17 cellular contexts compared by ENCODE assay signal in genomic region chr16:81042821-81043220, GRCh38. TPM values are rescaled to one million over a fixed set of nuclear protein-coding genes. Genes with fewer than 3 reads are reported as not detected.
A peak's percentile ranks its signal among the peaks of the same experiment; 100 is the strongest.
DNase-seq lines count a peak whose midpoint lies in the region; ATAC-seq, FAIRE-seq and TF ChIP-seq lines count a peak whose summit lies in the region.
"Had no signal": no experiment of that assay in that cellular context is flagged by ENCODE, and none has a peak within 500 bp of the region (broad histone marks: within the 10 kb centered on the region; RNA-seq: fewer than 3 reads in every experiment).

No MANE protein-coding gene starts in this region.

- BruUV-seq in HepG2 (replicated peaks; lab: Mats Ljungman, UMichigan) = no TSS peak

- TF ChIP-seq CTCF in HepG2 (CRISPR knock-in tag; IDR thresholded peaks at IDR 0.05) (no peak), right lobe of liver (IDR thresholded peaks at IDR 0.05) (no peak)

- H3K27ac ChIP-seq in HepG2 (ENCODE audit: extremely low read length, insufficient read depth, low read length) (no peak overlapping the region), right lobe of liver (no peak overlapping the region)
- H3K27ac ChIP-seq: 22Rv1, A549, C4-2B had no signal

- WGBS in HepG2 (ENCODE audit: low lambda C conversion rate) = 95% methylated on average over 2 of the region's 2 CpGs
- 90% methylated on average over 2 of the region's 2 CpGs for WGBS in right lobe of liver (ENCODE audit: insufficient coverage, low coverage, low lambda C conversion rate, missing lambda C conversion rate)

- peaks cover 16% of the 10 kb centered on the region for H3K4me1 Mint-ChIP-seq in activated CD4-positive, alpha-beta T cell treated with anti-CD3 and anti-CD28 coated beads for 36 hours
- peaks cover 6% of the 10 kb centered on the region for H3K4me1 Mint-ChIP-seq in stimulated activated effector memory CD8-positive, alpha-beta T cell treated with anti-CD3 and anti-CD28 coated beads, Interleukin-12 subunit alpha, Interleukin-12 subunit beta, amount 100 ng/mL, for 72 hours
- H3K4me1 Mint-ChIP-seq: GM23338 had no signal

- no peak for FAIRE-seq in HepG2 (lab: Jason Lieb, UNC)
- FAIRE-seq: A549, D721Med, H54 had no signal

- intact Hi-C loops in activated CD4-positive, alpha-beta T cell treated with anti-CD3 and anti-CD28 coated beads for 36 hours (cut with DNase I, micrococcal nuclease) = no loop called here
- intact Hi-C loops in HepG2 (cut with micrococcal nuclease; ENCODE audit: unreplicated experiment) (no loop called here), right lobe of liver (cut with DNase I) (no loop called here)

- H2AFZ ChIP-seq in HepG2 (ENCODE audit: low read length) = no peak overlapping the region
- H2AFZ ChIP-seq: GM23338 had no signal

- H3K79me2 ChIP-seq in HepG2 (ENCODE audit: insufficient read depth, low read length) = peaks cover 16% of the 10 kb centered on the region

- POLR2A ChIA-PET in activated CD4-positive, alpha-beta T cell treated with anti-CD3 and anti-CD28 coated beads for 36 hours (lab: Charles Lee) = no interaction called here
- POLR2A ChIA-PET in HepG2 (lab: Yijun Ruan, JAX) = no interaction called here

- TF ChIP-seq EP300 in HepG2 (IDR thresholded peaks at IDR 0.05; ENCODE audit: low read depth in 2 of 2, low read length in 2 of 2) (no peak), HepG2 (CRISPR knock-in tag; IDR thresholded peaks at IDR 0.05; ENCODE audit: borderline replicate concordance) (no peak)

- TF ChIP-seq POLR2A in HepG2 (IDR thresholded peaks at IDR 0.05; ENCODE audit: insufficient read depth in 1 of 2, low read depth in 2 of 2, low read length in 2 of 2) (no peak), right lobe of liver (IDR thresholded peaks at IDR 0.05) (no peak)

- H3K9me3 Mint-ChIP-seq in activated CD4-positive, alpha-beta T cell treated with anti-CD3 and anti-CD28 coated beads for 36 hours (ENCODE audit: low read depth) = no peaks in the 10 kb centered on the region
- H3K9me3 Mint-ChIP-seq in stimulated activated effector memory CD8-positive, alpha-beta T cell treated with anti-CD3 and anti-CD28 coated beads, Interleukin-12 subunit alpha, Interleukin-12 subunit beta, amount 100 ng/mL, for 72 hours = no peaks in the 10 kb centered on the region
- H3K9me3 Mint-ChIP-seq: CD4-positive, alpha-beta T cell; GM23338 had no signal

- DNase-seq in activated CD4-positive, alpha-beta T cell treated with anti-CD3 and anti-CD28 coated beads for 36 hours = no peak
- no peak for DNase-seq in activated CD4-positive, alpha-beta T cell treated with anti-CD3 and anti-CD28 coated beads for 1 hour
- DNase-seq in HepG2 (ENCODE audit: low spot score) (peak; percentile 16), right lobe of liver (no peak), EL (no peak)
- no peak for DNase-seq in stimulated activated effector memory CD8-positive, alpha-beta T cell treated with anti-CD3 and anti-CD28 coated beads, Interleukin-12 subunit alpha, Interleukin-12 subunit beta, amount 100 ng/mL, for 72 hours (ENCODE audit: low spot score in 2 of 2)
- DNase-seq: AML-193; Caco-2; CD4-positive, alpha-beta T cell; GDM1; HCEC 1CT had no signal

- H3K4me1 ChIP-seq in HepG2 (ENCODE audit: insufficient read depth, low read length) (peaks cover 21% of the 10 kb centered on the region), right lobe of liver (no peaks in the 10 kb centered on the region)
- H3K4me1 ChIP-seq: A549, Caco-2 had no signal

- H3K9ac ChIP-seq in HepG2 (ENCODE audit: insufficient read depth, low read depth, low read length) = no peak overlapping the region

- no peaks in the 10 kb centered on the region for H3K27me3 Mint-ChIP-seq in activated CD4-positive, alpha-beta T cell treated with anti-CD3 and anti-CD28 coated beads for 36 hours
- H3K27me3 Mint-ChIP-seq: CD4-positive, alpha-beta T cell had no signal

- in situ Hi-C loops in HepG2 (cut with HindIII; ENCODE audit: extremely low pct_ligation_motif_present, low pct_unique_long_range_greater_than_20kb) = loop anchor here (25.0 kb wide), 1 partner anchor 694 kb away; no protein-coding TSS in a partner anchor

- no peaks in the 10 kb centered on the region for H3K27me3 ChIP-seq in HepG2 (ENCODE audit: control insufficient read depth in 1 of 2, insufficient read depth in 2 of 2, low read length in 2 of 2)
- no peaks in the 10 kb centered on the region for H3K27me3 ChIP-seq in right lobe of liver

- no peak for ATAC-seq in activated CD4-positive, alpha-beta T cell treated with anti-CD3 and anti-CD28 coated beads for 36 hours
- ATAC-seq in HepG2 (no peak), right lobe of liver (no peak)
- ATAC-seq in stimulated activated effector memory CD8-positive, alpha-beta T cell treated with anti-CD3 and anti-CD28 coated beads, Interleukin-12 subunit alpha, Interleukin-12 subunit beta, amount 100 ng/mL, for 72 hours = no peak
- ATAC-seq: A549, GM23338 had no signal

- CTCF ChIA-PET in activated CD4-positive, alpha-beta T cell treated with anti-CD3 and anti-CD28 coated beads for 36 hours (lab: Charles Lee) = interaction anchor here (0.7 kb wide), 1 partner anchor 67 kb away, joined by 3 read pairs; no protein-coding TSS in a partner anchor
- CTCF ChIA-PET in HepG2 (lab: Yijun Ruan, JAX; ENCODE audit: low intra/inter-chr PET ratio, low total read pairs) = no interaction called here

- TF ChIP-seq RAD21 in HepG2 (CRISPR knock-in tag; IDR thresholded peaks at IDR 0.05) = no peak

- no peak overlapping the region for H3K4me3 Mint-ChIP-seq in activated CD4-positive, alpha-beta T cell treated with anti-CD3 and anti-CD28 coated beads for 36 hours
- H3K4me3 Mint-ChIP-seq in stimulated activated effector memory CD8-positive, alpha-beta T cell treated with anti-CD3 and anti-CD28 coated beads, Interleukin-12 subunit alpha, Interleukin-12 subunit beta, amount 100 ng/mL, for 72 hours = no peak overlapping the region
- H3K4me3 Mint-ChIP-seq: CD4-positive, alpha-beta T cell; GM23338 had no signal

- peaks cover 2% of the 10 kb centered on the region; the same call in 1 of the 2 replicates for H4K20me1 ChIP-seq in HepG2 (ENCODE audit: insufficient read depth, low read length)

- H3K36me3 ChIP-seq in HepG2 (replicated peaks in 1 of 2; ENCODE audit: control insufficient read depth in 1 of 2, insufficient read depth in 2 of 2, low read length in 2 of 2) (peaks cover 17 to 55% of the 10 kb centered on the region in 2 experiments), right lobe of liver (peaks cover 0 to 48% (median 15%) of the 10 kb centered on the region in 4 donors)

- no peak overlapping the region for H3K4me2 ChIP-seq in HepG2 (ENCODE audit: low read depth, low read length)
- H3K4me2 ChIP-seq: A549, GM23338 had no signal

- no peaks in the 10 kb centered on the region for H3K9me3 ChIP-seq in HepG2 (ENCODE audit: low read length)
- no peaks in the 10 kb centered on the region for H3K9me3 ChIP-seq in right lobe of liver
- H3K9me3 ChIP-seq: A549, Caco-2 had no signal

- H3K36me3 Mint-ChIP-seq in activated CD4-positive, alpha-beta T cell treated with anti-CD3 and anti-CD28 coated beads for 36 hours (ENCODE audit: low read depth) = peaks cover 38% of the 10 kb centered on the region
- peaks cover 44% of the 10 kb centered on the region for H3K36me3 Mint-ChIP-seq in stimulated activated effector memory CD8-positive, alpha-beta T cell treated with anti-CD3 and anti-CD28 coated beads, Interleukin-12 subunit alpha, Interleukin-12 subunit beta, amount 100 ng/mL, for 72 hours

- H3K4me3 ChIP-seq in HepG2 (replicated peaks in 1 of 3; ENCODE audit: insufficient read depth in 1 of 3, low read depth in 2 of 3, low read length in 3 of 3) = no peak overlapping the region
- no peak overlapping the region for H3K4me3 ChIP-seq in right lobe of liver
- H3K4me3 ChIP-seq: A549, GM23338 had no signal

- peak overlapping the region; percentile 33 for H3K27ac Mint-ChIP-seq in activated CD4-positive, alpha-beta T cell treated with anti-CD3 and anti-CD28 coated beads for 36 hours
- H3K27ac Mint-ChIP-seq in stimulated activated effector memory CD8-positive, alpha-beta T cell treated with anti-CD3 and anti-CD28 coated beads, Interleukin-12 subunit alpha, Interleukin-12 subunit beta, amount 100 ng/mL, for 72 hours = peak overlapping the region; percentile 33
- H3K27ac Mint-ChIP-seq: CD4-positive, alpha-beta T cell; GM23338 had no signal

RNA-seq across cellular contexts. Expression of gene ATMIN, which starts 7.2 kb away (rescaled TPM):
- total RNA-seq in activated CD4-positive, alpha-beta T cell treated with anti-CD3 and anti-CD28 coated beads for 36 hours = 10 to 100 TPM; 20.3 to 31.2 TPM
- total RNA-seq in HepG2 (2016; rRNA removed; fragmentation: Illumina TruSeq; extraction: Trizol) (60.4 and 74.7 TPM in 2 replicates), right lobe of liver (10 to 100 TPM; 12.8 to 15.5 (median 14.6) TPM)
- 33.0 and 38.8 TPM in 2 replicates for total RNA-seq in HepG2 (2016; cell fraction: cytosol; rRNA removed; fragmentation: Illumina TruSeq; extraction: Trizol; ENCODE audit: low read depth)
- 61.5 and 70.5 TPM in 2 replicates for total RNA-seq in HepG2 (2016; cell fraction: insoluble cytoplasmic fraction; rRNA removed; fragmentation: Illumina TruSeq; extraction: Trizol)
- total RNA-seq in HepG2 (2016; cell fraction: membrane; rRNA removed; fragmentation: Illumina TruSeq; extraction: Trizol) = 116 and 141 TPM in 2 replicates
- total RNA-seq in HepG2 (2016; cell fraction: nucleus; rRNA removed; fragmentation: Illumina TruSeq; extraction: Trizol) = 37.1 and 38.6 TPM in 2 replicates
- 30.4 and 34.6 TPM in 2 replicates for polyA plus RNA-seq in HepG2 (2011; rRNA removed)
- polyA plus RNA-seq in HepG2 (2011; cell fraction: cytosol; rRNA removed) = 18.8 and 33.3 TPM in 2 replicates
- 12.4 and 15.2 TPM in 2 replicates for polyA plus RNA-seq in HepG2 (2011; cell fraction: nucleus; rRNA removed)
- 26.9 TPM in 2 replicates for polyA plus RNA-seq in HepG2 (2012)
- polyA plus RNA-seq in HepG2 (2016; cell fraction: cytosol; fragmentation: Illumina TruSeq; extraction: Trizol; ENCODE audit: low read depth) = 52.2 and 56.7 TPM in 2 replicates
- polyA plus RNA-seq in HepG2 (2016; cell fraction: insoluble cytoplasmic fraction; fragmentation: Illumina TruSeq; extraction: Trizol; ENCODE audit: low read depth) = 70.0 and 73.6 TPM in 2 replicates
- polyA plus RNA-seq in HepG2 (2016; cell fraction: membrane; fragmentation: Illumina TruSeq; extraction: Trizol; ENCODE audit: low read depth) = 113 and 129 TPM in 2 replicates
- 53.5 and 53.8 TPM in 2 replicates for polyA plus RNA-seq in HepG2 (2016; cell fraction: nucleus; fragmentation: Illumina TruSeq; extraction: Trizol; ENCODE audit: insufficient read depth, low read depth)
- polyA minus RNA-seq in HepG2 (2011; rRNA and poly(A)+ RNA removed; ENCODE audit: low replicate concordance) = 32.5 and 50.4 TPM in 2 replicates
- polyA minus RNA-seq in HepG2 (2011; cell fraction: cytosol; rRNA and poly(A)+ RNA removed) = 25.9 and 27.0 TPM in 2 replicates
- 22.4 and 30.6 TPM in 2 replicates for polyA minus RNA-seq in HepG2 (2011; cell fraction: nucleus; rRNA and poly(A)+ RNA removed)

RNA-seq across cellular contexts. Expression of gene C16orf46, which starts 34.2 kb away (rescaled TPM):
- under 1 TPM; 0.28 to 0.34 TPM for total RNA-seq in activated CD4-positive, alpha-beta T cell treated with anti-CD3 and anti-CD28 coated beads for 36 hours
- total RNA-seq in HepG2 (2016; rRNA removed; fragmentation: Illumina TruSeq; extraction: Trizol) (0.38 and 1.9 TPM in 2 replicates), right lobe of liver (1 to 10 TPM in 3 of 6 experiments, under 1 TPM in 2, not detected in 1; 0.55 to 2.0 (median 1.2) TPM)
- 0.44 TPM in 1 of 2 replicates, not detected in the other for total RNA-seq in HepG2 (2016; cell fraction: cytosol; rRNA removed; fragmentation: Illumina TruSeq; extraction: Trizol; ENCODE audit: low read depth)
- total RNA-seq in HepG2 (2016; cell fraction: insoluble cytoplasmic fraction; rRNA removed; fragmentation: Illumina TruSeq; extraction: Trizol) = 0.56 and 0.58 TPM in 2 replicates
- total RNA-seq in HepG2 (2016; cell fraction: membrane; rRNA removed; fragmentation: Illumina TruSeq; extraction: Trizol) = 0.31 and 0.86 TPM in 2 replicates
- total RNA-seq in HepG2 (2016; cell fraction: nucleus; rRNA removed; fragmentation: Illumina TruSeq; extraction: Trizol) = 0.50 and 0.62 TPM in 2 replicates
- polyA plus RNA-seq in HepG2 (2011; rRNA removed) = 0.39 and 0.55 TPM in 2 replicates
- 0.36 and 0.47 TPM in 2 replicates for polyA plus RNA-seq in HepG2 (2011; cell fraction: cytosol; rRNA removed)
- 0.11 and 1.4 TPM in 2 replicates for polyA plus RNA-seq in HepG2 (2011; cell fraction: nucleus; rRNA removed)
- polyA plus RNA-seq in HepG2 (2012) = 0.42 and 0.80 TPM in 2 replicates
- polyA plus RNA-seq in HepG2 (2016; cell fraction: cytosol; fragmentation: Illumina TruSeq; extraction: Trizol; ENCODE audit: low read depth) = 0.33 and 0.52 TPM in 2 replicates
- polyA plus RNA-seq in HepG2 (2016; cell fraction: insoluble cytoplasmic fraction; fragmentation: Illumina TruSeq; extraction: Trizol; ENCODE audit: low read depth) = 0.52 and 1.2 TPM in 2 replicates
- 0.50 and 0.52 TPM in 2 replicates for polyA plus RNA-seq in HepG2 (2016; cell fraction: membrane; fragmentation: Illumina TruSeq; extraction: Trizol; ENCODE audit: low read depth)
- 0.32 and 0.67 TPM in 2 replicates for polyA plus RNA-seq in HepG2 (2016; cell fraction: nucleus; fragmentation: Illumina TruSeq; extraction: Trizol; ENCODE audit: insufficient read depth, low read depth)
- not detected in 2 replicates for polyA minus RNA-seq in HepG2 (2011; rRNA and poly(A)+ RNA removed; ENCODE audit: low replicate concordance)
- 0.70 TPM in 1 of 2 replicates, not detected in the other for polyA minus RNA-seq in HepG2 (2011; cell fraction: cytosol; rRNA and poly(A)+ RNA removed)
- polyA minus RNA-seq in HepG2 (2011; cell fraction: nucleus; rRNA and poly(A)+ RNA removed) = 1.1 and 1.3 TPM in 2 replicates

RNA-seq across cellular contexts. Expression of gene CENPN, which starts 35.8 kb away (rescaled TPM):
- 10 to 100 TPM; 45.7 to 56.3 TPM for total RNA-seq in activated CD4-positive, alpha-beta T cell treated with anti-CD3 and anti-CD28 coated beads for 36 hours
- 129 and 193 TPM in 2 replicates for total RNA-seq in HepG2 (2016; rRNA removed; fragmentation: Illumina TruSeq; extraction: Trizol)
- total RNA-seq in HepG2 (2016; cell fraction: cytosol; rRNA removed; fragmentation: Illumina TruSeq; extraction: Trizol; ENCODE audit: low read depth) = 98.3 and 119 TPM in 2 replicates
- total RNA-seq in HepG2 (2016; cell fraction: insoluble cytoplasmic fraction; rRNA removed; fragmentation: Illumina TruSeq; extraction: Trizol) = 133 and 185 TPM in 2 replicates
- total RNA-seq in HepG2 (2016; cell fraction: membrane; rRNA removed; fragmentation: Illumina TruSeq; extraction: Trizol) = 180 and 185 TPM in 2 replicates
- 46.2 and 59.6 TPM in 2 replicates for total RNA-seq in HepG2 (2016; cell fraction: nucleus; rRNA removed; fragmentation: Illumina TruSeq; extraction: Trizol)
- 17.3 and 29.7 TPM in 2 replicates for polyA plus RNA-seq in HepG2 (2011; rRNA removed)
- polyA plus RNA-seq in HepG2 (2011; cell fraction: cytosol; rRNA removed) = 15.2 and 17.8 TPM in 2 replicates
- polyA plus RNA-seq in HepG2 (2011; cell fraction: nucleus; rRNA removed) = 8.3 and 10.1 TPM in 2 replicates
- polyA plus RNA-seq in HepG2 (2012) = 46.5 and 70.0 TPM in 2 replicates
- polyA plus RNA-seq in HepG2 (2016; cell fraction: cytosol; fragmentation: Illumina TruSeq; extraction: Trizol; ENCODE audit: low read depth) = 113 and 120 TPM in 2 replicates
- 123 and 135 TPM in 2 replicates for polyA plus RNA-seq in HepG2 (2016; cell fraction: insoluble cytoplasmic fraction; fragmentation: Illumina TruSeq; extraction: Trizol; ENCODE audit: low read depth)
- polyA plus RNA-seq in HepG2 (2016; cell fraction: membrane; fragmentation: Illumina TruSeq; extraction: Trizol; ENCODE audit: low read depth) = 123 and 146 TPM in 2 replicates
- 40.0 and 50.9 TPM in 2 replicates for polyA plus RNA-seq in HepG2 (2016; cell fraction: nucleus; fragmentation: Illumina TruSeq; extraction: Trizol; ENCODE audit: insufficient read depth, low read depth)
- polyA minus RNA-seq in HepG2 (2011; rRNA and poly(A)+ RNA removed; ENCODE audit: low replicate concordance) = 17.1 and 164 TPM in 2 replicates
- polyA minus RNA-seq in HepG2 (2011; cell fraction: cytosol; rRNA and poly(A)+ RNA removed) = 14.1 and 16.1 TPM in 2 replicates
- polyA minus RNA-seq in HepG2 (2011; cell fraction: nucleus; rRNA and poly(A)+ RNA removed) = 17.9 and 25.4 TPM in 2 replicates
- total RNA-seq in right lobe of liver = 10 to 100 TPM in 1 of 6 experiments, 1 to 10 TPM in 5; 6.6 to 11.4 (median 7.9) TPM

RNA-seq across cellular contexts. Expression of gene CMC2, which starts 36.1 kb away (rescaled TPM):
- 100 to 1,000 TPM in 1 of 2 experiments, 10 to 100 TPM in 1; 100.0 to 114 TPM for total RNA-seq in activated CD4-positive, alpha-beta T cell treated with anti-CD3 and anti-CD28 coated beads for 36 hours
- total RNA-seq in HepG2 (2016; rRNA removed; fragmentation: Illumina TruSeq; extraction: Trizol) = 129 and 147 TPM in 2 replicates
- 111 and 171 TPM in 2 replicates for total RNA-seq in HepG2 (2016; cell fraction: cytosol; rRNA removed; fragmentation: Illumina TruSeq; extraction: Trizol; ENCODE audit: low read depth)
- total RNA-seq in HepG2 (2016; cell fraction: insoluble cytoplasmic fraction; rRNA removed; fragmentation: Illumina TruSeq; extraction: Trizol) = 118 and 155 TPM in 2 replicates
- total RNA-seq in HepG2 (2016; cell fraction: membrane; rRNA removed; fragmentation: Illumina TruSeq; extraction: Trizol) = 132 and 180 TPM in 2 replicates
- 49.2 and 54.6 TPM in 2 replicates for total RNA-seq in HepG2 (2016; cell fraction: nucleus; rRNA removed; fragmentation: Illumina TruSeq; extraction: Trizol)
- polyA plus RNA-seq in HepG2 (2011; rRNA removed) = 92.1 and 116 TPM in 2 replicates
- 134 and 148 TPM in 2 replicates for polyA plus RNA-seq in HepG2 (2011; cell fraction: cytosol; rRNA removed)
- polyA plus RNA-seq in HepG2 (2011; cell fraction: nucleus; rRNA removed) = 22.2 and 24.5 TPM in 2 replicates
- 81.8 and 85.6 TPM in 2 replicates for polyA plus RNA-seq in HepG2 (2012)
- 157 and 235 TPM in 2 replicates for polyA plus RNA-seq in HepG2 (2016; cell fraction: cytosol; fragmentation: Illumina TruSeq; extraction: Trizol; ENCODE audit: low read depth)
- polyA plus RNA-seq in HepG2 (2016; cell fraction: insoluble cytoplasmic fraction; fragmentation: Illumina TruSeq; extraction: Trizol; ENCODE audit: low read depth) = 172 and 176 TPM in 2 replicates
- polyA plus RNA-seq in HepG2 (2016; cell fraction: membrane; fragmentation: Illumina TruSeq; extraction: Trizol; ENCODE audit: low read depth) = 133 and 179 TPM in 2 replicates
- polyA plus RNA-seq in HepG2 (2016; cell fraction: nucleus; fragmentation: Illumina TruSeq; extraction: Trizol; ENCODE audit: insufficient read depth, low read depth) = 86.6 and 97.5 TPM in 2 replicates
- polyA minus RNA-seq in HepG2 (2011; rRNA and poly(A)+ RNA removed; ENCODE audit: low replicate concordance) = 70.9 and 71.9 TPM in 2 replicates
- polyA minus RNA-seq in HepG2 (2011; cell fraction: cytosol; rRNA and poly(A)+ RNA removed) = 19.8 and 22.3 TPM in 2 replicates
- polyA minus RNA-seq in HepG2 (2011; cell fraction: nucleus; rRNA and poly(A)+ RNA removed) = 35.4 and 68.6 TPM in 2 replicates
- 10 to 100 TPM; 23.5 to 58.3 (median 42.1) TPM for total RNA-seq in right lobe of liver

RNA-seq across cellular contexts. Expression of gene GCSH, which starts 53.4 kb away (rescaled TPM):
- 10 to 100 TPM; 22.2 to 24.9 TPM for total RNA-seq in activated CD4-positive, alpha-beta T cell treated with anti-CD3 and anti-CD28 coated beads for 36 hours
- total RNA-seq in HepG2 (2016; rRNA removed; fragmentation: Illumina TruSeq; extraction: Trizol) = 103 and 117 TPM in 2 replicates
- total RNA-seq in HepG2 (2016; cell fraction: cytosol; rRNA removed; fragmentation: Illumina TruSeq; extraction: Trizol; ENCODE audit: low read depth) = 84.9 and 85.5 TPM in 2 replicates
- 106 and 120 TPM in 2 replicates for total RNA-seq in HepG2 (2016; cell fraction: insoluble cytoplasmic fraction; rRNA removed; fragmentation: Illumina TruSeq; extraction: Trizol)
- total RNA-seq in HepG2 (2016; cell fraction: membrane; rRNA removed; fragmentation: Illumina TruSeq; extraction: Trizol) = 113 and 134 TPM in 2 replicates
- total RNA-seq in HepG2 (2016; cell fraction: nucleus; rRNA removed; fragmentation: Illumina TruSeq; extraction: Trizol) = 71.3 and 72.1 TPM in 2 replicates
- 23.5 and 35.9 TPM in 2 replicates for polyA plus RNA-seq in HepG2 (2011; rRNA removed)
- 20.5 and 24.4 TPM in 2 replicates for polyA plus RNA-seq in HepG2 (2011; cell fraction: cytosol; rRNA removed)
- polyA plus RNA-seq in HepG2 (2011; cell fraction: nucleus; rRNA removed) = 8.8 and 13.9 TPM in 2 replicates
- 56.2 and 79.0 TPM in 2 replicates for polyA plus RNA-seq in HepG2 (2012)
- polyA plus RNA-seq in HepG2 (2016; cell fraction: cytosol; fragmentation: Illumina TruSeq; extraction: Trizol; ENCODE audit: low read depth) = 230 and 257 TPM in 2 replicates
- polyA plus RNA-seq in HepG2 (2016; cell fraction: insoluble cytoplasmic fraction; fragmentation: Illumina TruSeq; extraction: Trizol; ENCODE audit: low read depth) = 211 and 234 TPM in 2 replicates
- polyA plus RNA-seq in HepG2 (2016; cell fraction: membrane; fragmentation: Illumina TruSeq; extraction: Trizol; ENCODE audit: low read depth) = 224 and 230 TPM in 2 replicates
- polyA plus RNA-seq in HepG2 (2016; cell fraction: nucleus; fragmentation: Illumina TruSeq; extraction: Trizol; ENCODE audit: insufficient read depth, low read depth) = 155 and 164 TPM in 2 replicates
- 4.9 and 6.7 TPM in 2 replicates for polyA minus RNA-seq in HepG2 (2011; rRNA and poly(A)+ RNA removed; ENCODE audit: low replicate concordance)
- polyA minus RNA-seq in HepG2 (2011; cell fraction: cytosol; rRNA and poly(A)+ RNA removed) = 17.2 and 17.8 TPM in 2 replicates
- polyA minus RNA-seq in HepG2 (2011; cell fraction: nucleus; rRNA and poly(A)+ RNA removed) = 21.4 and 23.0 TPM in 2 replicates
- total RNA-seq in right lobe of liver = 10 to 100 TPM; 41.8 to 77.1 (median 52.4) TPM
